ENCODE assay signal across 19 cellular contexts in the genomic region with DNA sequence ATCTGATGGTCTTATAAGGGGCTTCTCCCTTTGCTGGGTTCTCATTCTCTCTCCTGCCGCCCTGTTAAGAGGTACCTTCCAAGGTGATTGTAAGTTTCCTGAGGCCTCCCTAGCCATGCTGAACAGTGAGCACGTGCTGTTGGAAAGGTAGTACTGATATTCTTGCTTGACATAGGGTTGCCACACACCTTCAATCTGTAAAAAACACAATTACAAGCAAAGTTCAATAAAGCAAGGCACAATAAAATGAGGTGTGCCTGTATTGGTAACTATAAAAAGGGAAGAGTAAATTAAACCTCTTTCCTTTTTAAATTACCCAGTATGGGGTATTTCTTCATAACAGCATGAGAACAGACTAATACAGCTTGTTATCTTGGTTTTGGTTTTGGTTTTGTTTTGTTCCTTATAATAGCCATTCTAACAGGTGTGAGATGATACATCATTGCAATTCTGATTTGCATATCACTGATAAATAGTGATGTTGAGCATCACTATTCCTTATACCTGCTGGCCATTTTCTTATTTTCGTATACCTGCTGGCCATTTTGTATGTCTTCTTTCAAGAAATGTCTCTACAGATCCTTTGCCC.
DNase-seq lines count a peak whose midpoint lies in the region; ATAC-seq and TF ChIP-seq lines count a peak whose summit lies in the region.
"Had no signal": no experiment of that assay in that cellular context is flagged by ENCODE, and none has a peak within 500 bp of the region (broad histone marks: within the 10 kb centered on the region; RNA-seq: fewer than 3 reads in every experiment).

No MANE protein-coding gene starts in this region.

- DNase-seq in right lobe of liver (no peak), NCI-H510A treated with DMSO at 0.1 percent for 48 hours (lab: John Stamatoyannopoulos, UW) (no peak), COLO668 (lab: John Stamatoyannopoulos, UW; ENCODE audit: unreplicated experiment) (no peak), SKM-1 treated with dmso at 0.1 percent for 144 hours (lab: John Stamatoyannopoulos, UW; ENCODE audit: unreplicated experiment) (no peak)
- no peak for DNase-seq in activated CD8-positive, alpha-beta memory T cell treated with anti-CD3 and anti-CD28 coated beads, Interleukin-2, amount 10 ng/mL, durations not matched to agents 7 days and 5 days
- DNase-seq: activated T-cell treated with anti-CD3 and anti-CD28 coated beads, Interleukin-2, amount 50 U/mL, for 48 hours; CD4-positive, alpha-beta memory T cell; effector memory CD8-positive, alpha-beta T cell; head of caudate nucleus; mammary epithelial cell; NCI-H1417; stimulated activated CD4-positive, alpha-beta T cell treated with anti-CD3 and anti-CD28 coated beads, Interleukin-4, amount 100 ng/mL, for 24 hours had no signal

- H3K4me3 ChIP-seq in right lobe of liver: no peak overlapping the region
- H3K4me3 ChIP-seq: SJSA1 had no signal

- no peak for TF ChIP-seq POLR2A in right lobe of liver (IDR thresholded peaks at IDR 0.05)

- no peaks in the 10 kb centered on the region for H3K27me3 ChIP-seq in right lobe of liver
- H3K27me3 ChIP-seq: SJSA1 had no signal

- CTCF ChIA-PET in activated CD8-positive, alpha-beta memory T cell treated with anti-CD3 and anti-CD28 coated beads, Interleukin-2, amount 10 ng/mL, durations not matched to agents 7 days and 5 days (lab: Charles Lee): no interaction called here

- peak overlapping the region; percentile 38 to 53 (median 44) for H3K27ac ChIP-seq in right lobe of liver
- H3K27ac ChIP-seq: SJSA1 had no signal

- intact Hi-C loops in right lobe of liver (cut with DNase I): no loop called here

- TF ChIP-seq CTCF in right lobe of liver (IDR thresholded peaks at IDR 0.05): no peak

- peaks cover 0 to 28% (median 10%) of the 10 kb centered on the region in 4 donors for H3K4me1 ChIP-seq in right lobe of liver
- H3K4me1 ChIP-seq: SJSA1 had no signal

- no peak overlapping the region for H3K27ac Mint-ChIP-seq in activated CD8-positive, alpha-beta memory T cell treated with anti-CD3 and anti-CD28 coated beads, Interleukin-2, amount 10 ng/mL, durations not matched to agents 7 days and 5 days
- H3K27ac Mint-ChIP-seq: CD4-positive, alpha-beta memory T cell; effector memory CD8-positive, alpha-beta T cell; progenitor cell of endocrine pancreas; stimulated activated naive CD8-positive, alpha-beta T cell treated with anti-CD3 and anti-CD28 coated beads, Interleukin-15, Interleukin-2, amounts not matched to agents 100 ng/mL and 50 ng/mL, for 24 hours; WTC11 had no signal

- no peak overlapping the region for H3K4me3 Mint-ChIP-seq in activated CD8-positive, alpha-beta memory T cell treated with anti-CD3 and anti-CD28 coated beads, Interleukin-2, amount 10 ng/mL, durations not matched to agents 7 days and 5 days
- H3K4me3 Mint-ChIP-seq: CD4-positive, alpha-beta memory T cell; effector memory CD8-positive, alpha-beta T cell; stimulated activated naive CD8-positive, alpha-beta T cell treated with anti-CD3 and anti-CD28 coated beads, Interleukin-15, Interleukin-2, amounts not matched to agents 100 ng/mL and 50 ng/mL, for 24 hours; WTC11 had no signal

- 70% methylated on average over 3 of the region's 3 CpGs for WGBS in right lobe of liver (ENCODE audit: insufficient coverage, low coverage, low lambda C conversion rate, missing lambda C conversion rate)

- no peaks in the 10 kb centered on the region for H3K9me3 Mint-ChIP-seq in activated CD8-positive, alpha-beta memory T cell treated with anti-CD3 and anti-CD28 coated beads, Interleukin-2, amount 10 ng/mL, durations not matched to agents 7 days and 5 days (ENCODE audit: low read depth)
- H3K9me3 Mint-ChIP-seq: effector memory CD8-positive, alpha-beta T cell; stimulated activated naive CD8-positive, alpha-beta T cell treated with anti-CD3 and anti-CD28 coated beads, Interleukin-15, Interleukin-2, amounts not matched to agents 100 ng/mL and 50 ng/mL, for 24 hours had no signal

- no peaks in the 10 kb centered on the region for H3K36me3 ChIP-seq in right lobe of liver
- H3K36me3 ChIP-seq: SJSA1 had no signal

- no peaks in the 10 kb centered on the region for H3K9me3 ChIP-seq in right lobe of liver

- H3K4me1 Mint-ChIP-seq in activated CD8-positive, alpha-beta memory T cell treated with anti-CD3 and anti-CD28 coated beads, Interleukin-2, amount 10 ng/mL, durations not matched to agents 7 days and 5 days: no peaks in the 10 kb centered on the region
- H3K4me1 Mint-ChIP-seq: WTC11 had no signal

- no peaks in the 10 kb centered on the region for H3K27me3 Mint-ChIP-seq in activated CD8-positive, alpha-beta memory T cell treated with anti-CD3 and anti-CD28 coated beads, Interleukin-2, amount 10 ng/mL, durations not matched to agents 7 days and 5 days
- H3K27me3 Mint-ChIP-seq: CD4-positive, alpha-beta memory T cell; effector memory CD8-positive, alpha-beta T cell; progenitor cell of endocrine pancreas; stimulated activated naive CD8-positive, alpha-beta T cell treated with anti-CD3 and anti-CD28 coated beads, Interleukin-15, Interleukin-2, amounts not matched to agents 100 ng/mL and 50 ng/mL, for 24 hours had no signal

- peak; percentile 69 for ATAC-seq in GM18861 (IDR thresholded peaks at IDR 0.05; ENCODE audit: unreplicated experiment)
- ATAC-seq in GM21717 (IDR thresholded peaks at IDR 0.05; ENCODE audit: unreplicated experiment): peak; percentile 85
- ATAC-seq in HG03457 (IDR thresholded peaks at IDR 0.05; ENCODE audit: unreplicated experiment): peak; percentile 61
- peak; percentile 23 to 63 (median 30) for ATAC-seq in right lobe of liver
- ATAC-seq in activated CD8-positive, alpha-beta memory T cell treated with anti-CD3 and anti-CD28 coated beads, Interleukin-2, amount 10 ng/mL, durations not matched to agents 7 days and 5 days: no peak
- ATAC-seq: effector memory CD8-positive, alpha-beta T cell; WTC11 had no signal

- H3K36me3 Mint-ChIP-seq in activated CD8-positive, alpha-beta memory T cell treated with anti-CD3 and anti-CD28 coated beads, Interleukin-2, amount 10 ng/mL, durations not matched to agents 7 days and 5 days: no peaks in the 10 kb centered on the region
